ENCODE assay signal across 1 cellular context in the genomic region with DNA sequence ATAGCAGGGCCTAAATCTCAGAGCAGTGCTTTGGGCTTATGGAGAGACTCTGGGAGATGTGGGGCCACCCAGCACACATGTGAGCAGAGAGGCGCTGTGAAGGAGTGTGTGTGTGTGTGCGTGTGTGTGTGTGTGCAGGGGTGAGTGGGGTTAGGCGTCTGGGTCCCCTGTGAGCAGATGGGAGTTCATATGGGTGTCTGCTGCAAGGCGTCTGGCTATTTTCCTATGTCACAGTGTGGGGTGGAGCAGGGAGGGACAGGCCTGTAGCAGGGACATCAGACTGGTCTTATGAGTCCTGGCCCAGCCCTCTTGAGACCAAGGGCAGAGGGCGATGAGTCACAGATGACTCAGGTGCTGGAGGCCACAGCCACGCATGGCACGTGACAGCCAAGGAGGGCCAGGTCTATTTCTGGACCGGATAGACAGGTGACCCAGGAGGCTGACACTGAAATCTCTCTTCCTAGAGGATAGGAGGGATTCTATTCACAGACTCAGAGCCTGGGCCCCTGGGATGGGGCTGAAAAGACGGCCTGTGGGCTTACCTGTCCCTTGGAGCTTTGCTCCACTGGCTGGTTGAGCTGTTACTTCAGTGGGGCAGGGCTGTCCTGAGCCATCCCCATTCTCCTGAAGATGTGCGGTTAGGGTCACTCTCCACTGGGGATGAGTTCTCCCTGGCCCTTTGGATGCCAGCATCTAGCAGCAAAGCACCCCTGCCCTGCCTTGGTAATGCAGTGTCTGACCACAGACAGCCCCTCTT.
TF ChIP-seq lines count a peak whose summit lies in the region.

No MANE protein-coding gene starts in this region.

TF ChIP-seq in K562, 482 proteins besides CTCF, POLR2A, EP300 and RAD21 (continued from another document and continues in another):
- TF ChIP-seq MAFG (tag; conservative IDR thresholded peaks at IDR 0.05) (peak; percentile 61), HSF4 (CRISPR knock-in tag; IDR thresholded peaks at IDR 0.05; ENCODE audit: borderline replicate concordance) (0 out of 2 replicates have a peak, but pooled peaks have one; percentile 14), EHMT2 (IDR thresholded peaks at IDR 0.05) (0 out of 2 replicates have a peak, but pooled peaks have one; percentile 26), TEAD1 (CRISPR knock-in tag; IDR thresholded peaks at IDR 0.05) (peak in 1 of 2 experiments; percentile 20; a peak in 2 of 4 replicates), KAT8 (IDR thresholded peaks at IDR 0.05; ENCODE audit: low read depth) (no peak), ZKSCAN3 (CRISPR knock-in tag; IDR thresholded peaks at IDR 0.05) (no peak), KLF13 (tag; IDR thresholded peaks at IDR 0.05; ENCODE audit: borderline replicate concordance, low read depth) (peak; percentile 8; the same call in 1 of the 2 replicates), CREB1 (IDR thresholded peaks at IDR 0.05) (0 out of 2 replicates have a peak, but pooled peaks have one; percentile 25), CREB1 (CRISPR knock-in tag; IDR thresholded peaks at IDR 0.05) (peak; percentile 71), ZFX (CRISPR knock-in tag; IDR thresholded peaks at IDR 0.05) (peak; percentile 82), TAF7 (tag; IDR thresholded peaks at IDR 0.05) (peak; percentile 41; the same call in 1 of the 2 replicates), ZNF778 (CRISPR knock-in tag; IDR thresholded peaks at IDR 0.05) (no peak), ARHGAP35 (IDR thresholded peaks at IDR 0.05; ENCODE audit: partially characterized antibody) (no peak), ZBTB40 (IDR thresholded peaks at IDR 0.05) (0 out of 2 replicates have a peak, but pooled peaks have one; percentile 42), ZBTB40 (CRISPR knock-in tag; IDR thresholded peaks at IDR 0.05) (no peak), ZNF134 (CRISPR knock-in tag; conservative IDR thresholded peaks at IDR 0.05) (no peak), ZNF384 (IDR thresholded peaks at IDR 0.05; ENCODE audit: low read depth, low read length) (no peak), GATAD2B (IDR thresholded peaks at IDR 0.05; ENCODE audit: borderline replicate concordance) (peak; percentile 27; the same call in 1 of the 2 replicates), HDAC2 (IDR thresholded peaks at IDR 0.05) (peak; percentile 70), TCF7 (IDR thresholded peaks at IDR 0.05; ENCODE audit: borderline replicate concordance) (0 out of 2 replicates have a peak, but pooled peaks have one; percentile 14), ILK (tag; IDR thresholded peaks at IDR 0.05; ENCODE audit: borderline replicate concordance, low read depth) (no peak), NONO (IDR thresholded peaks at IDR 0.05; ENCODE audit: low read depth in 2 of 2, low read length in 1 of 2) (0 out of 4 replicates have a peak, but pooled peaks of 1 of the 2 experiments have one; percentile 49), ZBTB8A (IDR thresholded peaks at IDR 0.05; ENCODE audit: partially characterized antibody) (no peak), ZC3H8 (IDR thresholded peaks at IDR 0.05) (peak; percentile 41; the same call in 1 of the 2 replicates), ZBTB9 (CRISPR knock-in tag; IDR thresholded peaks at IDR 0.05) (0 out of 2 replicates have a peak, but pooled peaks have one; percentile 28), NFE2 (IDR thresholded peaks at IDR 0.05; ENCODE audit: low read depth) (peak; percentile 89), ZNF764 (CRISPR knock-in tag; IDR thresholded peaks at IDR 0.05; ENCODE audit: low read depth) (no peak), KDM1A (IDR thresholded peaks at IDR 0.05) (peak; percentile 68 to 75), ARNT (IDR thresholded peaks at IDR 0.05) (0 out of 4 replicates have a peak, but pooled peaks of 1 of the 2 experiments have one; percentile 45), JUND (IDR thresholded peaks at IDR 0.05; ENCODE audit: borderline replicate concordance, low read depth, low read length) (peak; percentile 100), JUND (tag; IDR thresholded peaks at IDR 0.05; ENCODE audit: borderline replicate concordance, low read depth, low read length) (peak; percentile 100), ZFP30 (CRISPR knock-in tag; IDR thresholded peaks at IDR 0.05; ENCODE audit: borderline replicate concordance) (no peak), MEF2A (IDR thresholded peaks at IDR 0.05; ENCODE audit: control insufficient read depth, low read depth, low read length) (peak; percentile 97), ZFP1 (CRISPR knock-in tag; IDR thresholded peaks at IDR 0.05) (no peak), HLTF (IDR thresholded peaks at IDR 0.05) (peak; percentile 80), DPF2 (IDR thresholded peaks at IDR 0.05) (peak; percentile 98), OTX1 (CRISPR knock-in tag; IDR thresholded peaks at IDR 0.05) (no peak)
- TF ChIP-seq, protein P1, sequence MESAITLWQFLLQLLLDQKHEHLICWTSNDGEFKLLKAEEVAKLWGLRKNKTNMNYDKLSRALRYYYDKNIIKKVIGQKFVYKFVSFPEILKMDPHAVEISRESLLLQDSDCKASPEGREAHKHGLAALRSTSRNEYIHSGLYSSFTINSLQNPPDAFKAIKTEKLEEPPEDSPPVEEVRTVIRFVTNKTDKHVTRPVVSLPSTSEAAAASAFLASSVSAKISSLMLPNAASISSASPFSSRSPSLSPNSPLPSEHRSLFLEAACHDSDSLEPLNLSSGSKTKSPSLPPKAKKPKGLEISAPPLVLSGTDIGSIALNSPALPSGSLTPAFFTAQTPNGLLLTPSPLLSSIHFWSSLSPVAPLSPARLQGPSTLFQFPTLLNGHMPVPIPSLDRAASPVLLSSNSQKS (CRISPR knock-in tag; IDR thresholded peaks at IDR 0.05), result no peak
- TF ChIP-seq, protein P2, sequence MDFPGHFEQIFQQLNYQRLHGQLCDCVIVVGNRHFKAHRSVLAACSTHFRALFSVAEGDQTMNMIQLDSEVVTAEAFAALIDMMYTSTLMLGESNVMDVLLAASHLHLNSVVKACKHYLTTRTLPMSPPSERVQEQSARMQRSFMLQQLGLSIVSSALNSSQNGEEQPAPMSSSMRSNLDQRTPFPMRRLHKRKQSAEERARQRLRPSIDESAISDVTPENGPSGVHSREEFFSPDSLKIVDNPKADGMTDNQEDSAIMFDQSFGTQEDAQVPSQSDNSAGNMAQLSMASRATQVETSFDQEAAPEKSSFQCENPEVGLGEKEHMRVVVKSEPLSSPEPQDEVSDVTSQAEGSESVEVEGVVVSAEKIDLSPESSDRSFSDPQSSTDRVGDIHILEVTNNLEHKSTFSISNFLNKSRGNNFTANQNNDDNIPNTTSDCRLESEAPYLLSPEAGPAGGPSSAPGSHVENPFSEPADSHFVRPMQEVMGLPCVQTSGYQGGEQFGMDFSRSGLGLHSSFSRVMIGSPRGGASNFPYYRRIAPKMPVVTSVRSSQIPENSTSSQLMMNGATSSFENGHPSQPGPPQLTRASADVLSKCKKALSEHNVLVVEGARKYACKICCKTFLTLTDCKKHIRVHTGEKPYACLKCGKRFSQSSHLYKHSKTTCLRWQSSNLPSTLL (IDR thresholded peaks at IDR 0.05), result 0 out of 2 replicates have a peak, but pooled peaks have one; percentile 33
- TF ChIP-seq, protein P3, sequence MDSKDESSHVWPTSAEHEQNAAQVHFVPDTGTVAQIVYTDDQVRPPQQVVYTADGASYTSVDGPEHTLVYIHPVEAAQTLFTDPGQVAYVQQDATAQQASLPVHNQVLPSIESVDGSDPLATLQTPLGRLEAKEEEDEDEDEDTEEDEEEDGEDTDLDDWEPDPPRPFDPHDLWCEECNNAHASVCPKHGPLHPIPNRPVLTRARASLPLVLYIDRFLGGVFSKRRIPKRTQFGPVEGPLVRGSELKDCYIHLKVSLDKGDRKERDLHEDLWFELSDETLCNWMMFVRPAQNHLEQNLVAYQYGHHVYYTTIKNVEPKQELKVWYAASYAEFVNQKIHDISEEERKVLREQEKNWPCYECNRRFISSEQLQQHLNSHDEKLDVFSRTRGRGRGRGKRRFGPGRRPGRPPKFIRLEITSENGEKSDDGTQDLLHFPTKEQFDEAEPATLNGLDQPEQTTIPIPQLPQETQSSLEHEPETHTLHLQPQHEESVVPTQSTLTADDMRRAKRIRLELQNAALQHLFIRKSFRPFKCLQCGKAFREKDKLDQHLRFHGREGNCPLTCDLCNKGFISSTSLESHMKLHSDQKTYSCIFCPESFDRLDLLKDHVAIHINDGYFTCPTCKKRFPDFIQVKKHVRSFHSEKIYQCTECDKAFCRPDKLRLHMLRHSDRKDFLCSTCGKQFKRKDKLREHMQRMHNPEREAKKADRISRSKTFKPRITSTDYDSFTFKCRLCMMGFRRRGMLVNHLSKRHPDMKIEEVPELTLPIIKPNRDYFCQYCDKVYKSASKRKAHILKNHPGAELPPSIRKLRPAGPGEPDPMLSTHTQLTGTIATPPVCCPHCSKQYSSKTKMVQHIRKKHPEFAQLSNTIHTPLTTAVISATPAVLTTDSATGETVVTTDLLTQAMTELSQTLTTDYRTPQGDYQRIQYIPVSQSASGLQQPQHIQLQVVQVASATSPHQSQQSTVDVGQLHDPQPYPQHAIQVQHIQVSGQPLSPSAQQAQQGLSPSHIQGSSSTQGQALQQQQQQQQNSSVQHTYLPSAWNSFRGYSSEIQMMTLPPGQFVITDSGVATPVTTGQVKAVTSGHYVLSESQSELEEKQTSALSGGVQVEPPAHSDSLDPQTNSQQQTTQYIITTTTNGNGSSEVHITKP (IDR thresholded peaks at IDR 0.05; ENCODE audit: partially characterized antibody), result peak; percentile 30
